1 cellular context compared by ENCODE assay signal in the genomic region with DNA sequence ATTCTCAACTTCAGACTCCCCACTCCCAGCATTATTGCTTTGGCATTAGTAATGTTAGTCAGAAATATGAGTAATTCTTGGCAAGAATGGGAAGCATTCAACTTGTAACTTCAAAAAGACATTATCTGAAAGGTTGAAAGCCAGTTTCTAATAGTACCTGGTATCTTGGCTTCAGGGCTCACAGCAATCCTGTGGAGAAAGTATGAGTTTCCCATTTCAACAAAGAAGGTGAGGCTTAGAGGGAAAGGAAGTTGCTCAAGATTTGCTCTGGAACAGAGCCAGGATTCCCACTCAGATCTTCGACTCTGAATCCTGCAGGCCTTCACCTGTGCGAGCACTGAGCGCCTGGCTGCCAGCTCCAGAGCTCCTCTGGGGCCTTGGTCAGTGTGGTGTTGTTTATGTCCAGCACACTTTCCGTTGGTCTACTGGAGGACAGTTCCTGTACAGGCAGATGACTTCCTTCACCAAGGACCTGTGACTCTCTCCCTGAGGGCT.
A peak's percentile ranks its signal among the peaks of the same experiment; 100 is the strongest.
TF ChIP-seq lines count a peak whose summit lies in the region.

No MANE protein-coding gene starts in this region.

TF ChIP-seq in HepG2, 621 proteins besides CTCF, POLR2A, EP300 and RAD21 (continued from another document):
- TF ChIP-seq ZGPAT (CRISPR knock-in tag; IDR thresholded peaks at IDR 0.05) (no peak), SALL1 (CRISPR knock-in tag; IDR thresholded peaks at IDR 0.05) (peak; percentile 10; the same call in 1 of the 2 replicates), TAF15 (IDR thresholded peaks at IDR 0.05; ENCODE audit: low read depth, low read length, poor library complexity, severe bottlenecking) (no peak)
